ENCODE assay signal across 22 cellular contexts in genomic region chr22:21991309-21991596, GRCh38. TPM values are rescaled to one million over a fixed set of nuclear protein-coding genes. Genes with fewer than 3 reads are reported as not detected.
DNase-seq lines count a peak whose midpoint lies in the region; ATAC-seq, FAIRE-seq and TF ChIP-seq lines count a peak whose summit lies in the region.
"Had no signal": no experiment of that assay in that cellular context is flagged by ENCODE, and none has a peak within 500 bp of the region (broad histone marks: within the 10 kb centered on the region; RNA-seq: fewer than 3 reads in every experiment).

No MANE protein-coding gene starts in this region.

- POLR2A ChIA-PET in HepG2 (lab: Yijun Ruan, JAX): no interaction called here

- in situ Hi-C loops in HepG2 (cut with HindIII; ENCODE audit: extremely low pct_ligation_motif_present, low pct_unique_long_range_greater_than_20kb): no loop called here

- 92% methylated on average over 6 of the region's 6 CpGs for WGBS in liver
- WGBS in HepG2 (ENCODE audit: low lambda C conversion rate): 56% methylated on average over 6 of the region's 6 CpGs
- 84% methylated on average over 4 of the region's 6 CpGs for WGBS in right lobe of liver (ENCODE audit: insufficient coverage, low coverage, low lambda C conversion rate, missing lambda C conversion rate)

- H3K79me2 ChIP-seq in HepG2 (ENCODE audit: insufficient read depth, low read length): no peaks in the 10 kb centered on the region

- H2AFZ ChIP-seq in HepG2 (ENCODE audit: low read length): no peak overlapping the region
- H2AFZ ChIP-seq: GM23338 had no signal

- peak overlapping the region; percentile 79 for H3K27ac ChIP-seq in liver (ENCODE audit: low read depth in 1 of 2, low read length in 2 of 2)
- H3K27ac ChIP-seq in HepG2 (ENCODE audit: extremely low read length, insufficient read depth, low read length): no peak overlapping the region
- peak overlapping the region in 2 of 3 donors; percentile 48 to 82 for H3K27ac ChIP-seq in right lobe of liver
- H3K27ac ChIP-seq in colonic mucosa: no peak overlapping the region
- H3K27ac ChIP-seq: 22Rv1, A549, C4-2B, HL-60, KMS-11 had no signal

- TF ChIP-seq CTCF in liver (IDR thresholded peaks at IDR 0.05; ENCODE audit: low read depth, low read length, missing input control) (no peak), HepG2 (CRISPR knock-in tag; IDR thresholded peaks at IDR 0.05) (no peak), right lobe of liver (IDR thresholded peaks at IDR 0.05) (no peak), colonic mucosa (IDR thresholded peaks at IDR 0.05) (no peak)

- DNase-seq in HepG2 (ENCODE audit: low spot score) (no peak), right lobe of liver (no peak), posterior vena cava (ENCODE audit: low spot score) (peak; percentile 40), colonic mucosa (no peak), left ventricle myocardium superior (no peak)
- DNase-seq in effector CD8-positive, alpha-beta T cell (lab: John Stamatoyannopoulos, UW): no peak
- DNase-seq: AML-193; CD4-positive, alpha-beta memory T cell; DMS153; DMS79; GDM1; H9 had no signal

- H3K27me3 ChIP-seq in liver (ENCODE audit: control insufficient read depth in 4 of 4, insufficient read depth in 4 of 4, low read length in 3 of 4) (no peaks in the 10 kb centered on the region), HepG2 (ENCODE audit: control insufficient read depth in 1 of 2, insufficient read depth in 2 of 2, low read length in 2 of 2) (peaks cover 0 to 33% of the 10 kb centered on the region in 2 experiments; a peak in 3 of 5 replicates), right lobe of liver (no peaks in the 10 kb centered on the region), colonic mucosa (no peaks in the 10 kb centered on the region)

- intact Hi-C loops in HepG2 (cut with micrococcal nuclease; ENCODE audit: unreplicated experiment): no loop called here
- intact Hi-C loops in right lobe of liver (cut with DNase I): no loop called here
- intact Hi-C loops in posterior vena cava (cut with DNase I): no loop called here
- intact Hi-C loops in colonic mucosa (cut with DNase I): no loop called here
- intact Hi-C loops in left ventricle myocardium superior (cut with micrococcal nuclease): no loop called here

- no peak for TF ChIP-seq POLR2A in HepG2 (IDR thresholded peaks at IDR 0.05; ENCODE audit: insufficient read depth in 1 of 2, low read depth in 2 of 2, low read length in 2 of 2)
- TF ChIP-seq POLR2A in right lobe of liver (IDR thresholded peaks at IDR 0.05): no peak

- H3K4me1 ChIP-seq in liver (ENCODE audit: control insufficient read depth in 4 of 4, insufficient read depth in 4 of 4, low read length in 3 of 4): peaks cover 11 to 36% (median 30%) of the 10 kb centered on the region in 4 donors
- peaks cover 15% of the 10 kb centered on the region for H3K4me1 ChIP-seq in HepG2 (ENCODE audit: insufficient read depth, low read length)
- H3K4me1 ChIP-seq in right lobe of liver: peaks cover 0 to 31% (median 12%) of the 10 kb centered on the region in 4 donors
- no peaks in the 10 kb centered on the region for H3K4me1 ChIP-seq in colonic mucosa
- H3K4me1 ChIP-seq: A549 had no signal

- no TSS peak for BruUV-seq in HepG2 (replicated peaks; lab: Mats Ljungman, UMichigan)

- TF ChIP-seq RAD21 in liver (IDR thresholded peaks at IDR 0.05) (no peak), HepG2 (CRISPR knock-in tag; IDR thresholded peaks at IDR 0.05) (no peak)

- H3K4me3 ChIP-seq in liver (ENCODE audit: low read depth in 1 of 3, low read length in 3 of 3) (no peak overlapping the region), HepG2 (replicated peaks in 1 of 3; ENCODE audit: insufficient read depth in 1 of 3, low read depth in 2 of 3, low read length in 3 of 3) (no peak overlapping the region), right lobe of liver (no peak overlapping the region), colonic mucosa (no peak overlapping the region)
- H3K4me3 ChIP-seq: A549, GM23338 had no signal

- no peak overlapping the region for H3K4me2 ChIP-seq in HepG2 (ENCODE audit: low read depth, low read length)
- H3K4me2 ChIP-seq: A549, GM23338, KMS-11 had no signal

- H3K36me3 ChIP-seq in liver (ENCODE audit: control insufficient read depth in 4 of 4, insufficient read depth in 3 of 4, low read depth in 1 of 4, low read length in 3 of 4) (no peaks in the 10 kb centered on the region), HepG2 (replicated peaks in 1 of 2; ENCODE audit: control insufficient read depth in 1 of 2, insufficient read depth in 2 of 2, low read length in 2 of 2) (no peaks in the 10 kb centered on the region), right lobe of liver (no peaks in the 10 kb centered on the region), colonic mucosa (no peaks in the 10 kb centered on the region)

- H4K20me1 ChIP-seq in HepG2 (ENCODE audit: insufficient read depth, low read length): no peaks in the 10 kb centered on the region

- no peak for TF ChIP-seq EP300 in HepG2 (IDR thresholded peaks at IDR 0.05; ENCODE audit: low read depth in 2 of 2, low read length in 2 of 2)
- no peak for TF ChIP-seq EP300 in HepG2 (CRISPR knock-in tag; IDR thresholded peaks at IDR 0.05; ENCODE audit: borderline replicate concordance)

- CTCF ChIA-PET in HepG2 (lab: Yijun Ruan, JAX; ENCODE audit: low intra/inter-chr PET ratio, low total read pairs): no interaction called here

- FAIRE-seq in HepG2 (lab: Jason Lieb, UNC): no peak
- FAIRE-seq: A549, GM12892, GM18507, HTR-8/SVneo had no signal

- H3K9me3 ChIP-seq in liver (ENCODE audit: control insufficient read depth in 4 of 4, low read length in 3 of 4) (no peaks in the 10 kb centered on the region), HepG2 (ENCODE audit: low read length) (no peaks in the 10 kb centered on the region), right lobe of liver (no peaks in the 10 kb centered on the region), colonic mucosa (no peaks in the 10 kb centered on the region)
- H3K9me3 ChIP-seq: A549 had no signal

- H3K9ac ChIP-seq in liver (ENCODE audit: low read depth in 1 of 2, low read length in 2 of 2) (no peak overlapping the region), HepG2 (ENCODE audit: insufficient read depth, low read depth, low read length) (no peak overlapping the region), colonic mucosa (ENCODE audit: low read depth in 2 of 2, low read length in 2 of 2) (no peak overlapping the region)
- H3K9ac ChIP-seq: KMS-11 had no signal

- ATAC-seq in HepG2 (no peak), right lobe of liver (no peak), left ventricle myocardium superior (no peak)
- ATAC-seq: A549 had no signal

RNA-seq across cellular contexts. Expression of gene TOP3B, which starts 8.7 kb away (rescaled TPM):
- total RNA-seq in liver (10 to 100 TPM in 1 of 2 donors, 1 to 10 TPM in 1; 9.7 to 26.9 TPM), HepG2 (2016; rRNA removed; fragmentation: Illumina TruSeq; extraction: Trizol) (18.2 and 28.5 TPM in 2 replicates), right lobe of liver (10 to 100 TPM; 13.5 to 20.4 (median 15.6) TPM), posterior vena cava (10 to 100 TPM; 15.2 to 19.3 TPM), colonic mucosa (10 to 100 TPM; 20.1 to 37.4 TPM), left ventricle myocardium superior (13.1 TPM)
- polyA plus RNA-seq in liver (1 to 10 TPM; 6.0 to 7.9 TPM), HepG2 (2011; rRNA removed) (29.7 and 36.2 TPM in 2 replicates)
- 15.2 and 19.6 TPM in 2 replicates for total RNA-seq in HepG2 (2016; cell fraction: cytosol; rRNA removed; fragmentation: Illumina TruSeq; extraction: Trizol; ENCODE audit: low read depth)
- total RNA-seq in HepG2 (2016; cell fraction: insoluble cytoplasmic fraction; rRNA removed; fragmentation: Illumina TruSeq; extraction: Trizol): 16.3 and 26.7 TPM in 2 replicates
- total RNA-seq in HepG2 (2016; cell fraction: membrane; rRNA removed; fragmentation: Illumina TruSeq; extraction: Trizol): 11.0 and 11.7 TPM in 2 replicates
- total RNA-seq in HepG2 (2016; cell fraction: nucleus; rRNA removed; fragmentation: Illumina TruSeq; extraction: Trizol): 44.1 and 55.2 TPM in 2 replicates
- 8.8 and 12.0 TPM in 2 replicates for polyA plus RNA-seq in HepG2 (2011; cell fraction: cytosol; rRNA removed)
- 321 and 373 TPM in 2 replicates for polyA plus RNA-seq in HepG2 (2011; cell fraction: nucleus; rRNA removed)
- polyA plus RNA-seq in HepG2 (2012): 22.3 and 45.3 TPM in 2 replicates
- 1.6 and 1.8 TPM in 2 replicates for polyA plus RNA-seq in HepG2 (2016; cell fraction: cytosol; fragmentation: Illumina TruSeq; extraction: Trizol; ENCODE audit: low read depth)
- polyA plus RNA-seq in HepG2 (2016; cell fraction: insoluble cytoplasmic fraction; fragmentation: Illumina TruSeq; extraction: Trizol; ENCODE audit: low read depth): 13.9 and 14.0 TPM in 2 replicates
- 2.7 and 2.9 TPM in 2 replicates for polyA plus RNA-seq in HepG2 (2016; cell fraction: membrane; fragmentation: Illumina TruSeq; extraction: Trizol; ENCODE audit: low read depth)
- 115 and 122 TPM in 2 replicates for polyA plus RNA-seq in HepG2 (2016; cell fraction: nucleus; fragmentation: Illumina TruSeq; extraction: Trizol; ENCODE audit: insufficient read depth, low read depth)
- 29.4 and 31.9 TPM in 2 replicates for polyA minus RNA-seq in HepG2 (2011; rRNA and poly(A)+ RNA removed; ENCODE audit: low replicate concordance)
- polyA minus RNA-seq in HepG2 (2011; cell fraction: cytosol; rRNA and poly(A)+ RNA removed): 3.7 and 5.9 TPM in 2 replicates
- polyA minus RNA-seq in HepG2 (2011; cell fraction: nucleus; rRNA and poly(A)+ RNA removed): 49.7 and 52.4 TPM in 2 replicates

RNA-seq across cellular contexts. Expression of gene PPM1F, which starts 38.6 kb away (rescaled TPM):
- total RNA-seq in liver: 10 to 100 TPM; 11.4 to 15.5 TPM
- polyA plus RNA-seq in liver: 1 to 10 TPM; 1.8 to 6.4 TPM
- 19.6 and 20.4 TPM in 2 replicates for total RNA-seq in HepG2 (2016; rRNA removed; fragmentation: Illumina TruSeq; extraction: Trizol)
- total RNA-seq in HepG2 (2016; cell fraction: cytosol; rRNA removed; fragmentation: Illumina TruSeq; extraction: Trizol; ENCODE audit: low read depth): 1.8 TPM in 2 replicates
- 19.5 and 19.8 TPM in 2 replicates for total RNA-seq in HepG2 (2016; cell fraction: insoluble cytoplasmic fraction; rRNA removed; fragmentation: Illumina TruSeq; extraction: Trizol)
- 5.8 and 7.5 TPM in 2 replicates for total RNA-seq in HepG2 (2016; cell fraction: membrane; rRNA removed; fragmentation: Illumina TruSeq; extraction: Trizol)
- total RNA-seq in HepG2 (2016; cell fraction: nucleus; rRNA removed; fragmentation: Illumina TruSeq; extraction: Trizol): 13.2 and 13.5 TPM in 2 replicates
- polyA plus RNA-seq in HepG2 (2011; rRNA removed): 11.0 and 14.4 TPM in 2 replicates
- 8.9 and 10.5 TPM in 2 replicates for polyA plus RNA-seq in HepG2 (2011; cell fraction: cytosol; rRNA removed)
- polyA plus RNA-seq in HepG2 (2011; cell fraction: nucleus; rRNA removed): 51.0 and 62.2 TPM in 2 replicates
- polyA plus RNA-seq in HepG2 (2012): 7.7 and 10.0 TPM in 2 replicates
- polyA plus RNA-seq in HepG2 (2016; cell fraction: cytosol; fragmentation: Illumina TruSeq; extraction: Trizol; ENCODE audit: low read depth): 1.2 and 1.9 TPM in 2 replicates
- polyA plus RNA-seq in HepG2 (2016; cell fraction: insoluble cytoplasmic fraction; fragmentation: Illumina TruSeq; extraction: Trizol; ENCODE audit: low read depth): 11.3 and 12.7 TPM in 2 replicates
- 3.0 and 4.1 TPM in 2 replicates for polyA plus RNA-seq in HepG2 (2016; cell fraction: membrane; fragmentation: Illumina TruSeq; extraction: Trizol; ENCODE audit: low read depth)
- 19.5 and 30.2 TPM in 2 replicates for polyA plus RNA-seq in HepG2 (2016; cell fraction: nucleus; fragmentation: Illumina TruSeq; extraction: Trizol; ENCODE audit: insufficient read depth, low read depth)
- polyA minus RNA-seq in HepG2 (2011; rRNA and poly(A)+ RNA removed; ENCODE audit: low replicate concordance): 9.9 and 30.7 TPM in 2 replicates
- polyA minus RNA-seq in HepG2 (2011; cell fraction: cytosol; rRNA and poly(A)+ RNA removed): 9.1 and 9.8 TPM in 2 replicates
- 7.8 and 8.6 TPM in 2 replicates for polyA minus RNA-seq in HepG2 (2011; cell fraction: nucleus; rRNA and poly(A)+ RNA removed)
- total RNA-seq in right lobe of liver: 10 to 100 TPM in 4 of 6 experiments, 1 to 10 TPM in 2; 5.0 to 19.4 (median 12.8) TPM
- total RNA-seq in posterior vena cava: 10 to 100 TPM; 39.4 to 55.8 TPM
- 10 to 100 TPM in 1 of 2 donors, 1 to 10 TPM in 1; 9.5 to 15.3 TPM for total RNA-seq in colonic mucosa
- total RNA-seq in left ventricle myocardium superior: 18.5 TPM

Comparison
In these comparisons a context has a peak if more than half of its experiments do, and no peak if none do; other contexts are left out.
1. H3K27ac ChIP-seq: peak in liver (2 of 2) and right lobe of liver (2 of 3); none in HepG2 (single experiment) and colonic mucosa (single experiment).